ENCODE assay signal across 1 cellular context in genomic region chr1:61808968-61809367, GRCh38.
TF ChIP-seq lines count a peak whose summit lies in the region.

No MANE protein-coding gene starts in this region.

TF ChIP-seq in GM23338, 12 proteins besides CTCF, POLR2A, EP300 and RAD21 (continued from another document):
- TF ChIP-seq, protein P1, sequence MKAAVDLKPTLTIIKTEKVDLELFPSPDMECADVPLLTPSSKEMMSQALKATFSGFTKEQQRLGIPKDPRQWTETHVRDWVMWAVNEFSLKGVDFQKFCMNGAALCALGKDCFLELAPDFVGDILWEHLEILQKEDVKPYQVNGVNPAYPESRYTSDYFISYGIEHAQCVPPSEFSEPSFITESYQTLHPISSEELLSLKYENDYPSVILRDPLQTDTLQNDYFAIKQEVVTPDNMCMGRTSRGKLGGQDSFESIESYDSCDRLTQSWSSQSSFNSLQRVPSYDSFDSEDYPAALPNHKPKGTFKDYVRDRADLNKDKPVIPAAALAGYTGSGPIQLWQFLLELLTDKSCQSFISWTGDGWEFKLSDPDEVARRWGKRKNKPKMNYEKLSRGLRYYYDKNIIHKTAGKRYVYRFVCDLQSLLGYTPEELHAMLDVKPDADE (IDR thresholded peaks at IDR 0.05), result no peak
- no peak for TF ChIP-seq STAT1 (IDR thresholded peaks at IDR 0.05; ENCODE audit: unreplicated experiment)
- no peak for TF ChIP-seq EZH2phosphoT487 (IDR thresholded peaks at IDR 0.05; ENCODE audit: unreplicated experiment)
- TF ChIP-seq ZNF114 (CRISPR knock-in tag; IDR thresholded peaks at IDR 0.05), result no peak
- no peak for TF ChIP-seq ZNF462 (CRISPR knock-in tag; IDR thresholded peaks at IDR 0.05)
- TF ChIP-seq REST (IDR thresholded peaks at IDR 0.05; ENCODE audit: unreplicated experiment), result no peak
